ENCODE assay signal across 18 cellular contexts in the genomic region with DNA sequence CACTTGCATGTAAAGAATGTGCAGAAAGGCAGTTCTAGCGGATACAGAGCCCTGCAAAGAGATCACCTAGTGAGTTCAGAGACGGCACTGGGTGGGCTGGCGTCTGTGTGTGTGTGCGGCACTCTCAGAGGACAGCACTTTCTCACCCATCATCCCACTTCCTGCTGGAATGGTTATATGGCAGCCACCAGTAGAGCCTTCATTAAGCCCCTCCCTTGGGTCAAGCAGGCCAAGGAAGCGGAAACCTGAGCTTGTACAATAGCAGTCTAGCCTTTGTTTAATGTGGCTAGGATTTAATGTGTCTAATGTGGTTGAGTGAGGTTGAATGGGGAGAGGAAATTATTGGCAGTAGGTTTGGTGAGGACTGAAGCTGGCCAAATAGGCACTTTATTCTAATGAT.
"Had no signal": no experiment of that assay in that cellular context is flagged by ENCODE, and none has a peak within 500 bp of the region (broad histone marks: within the 10 kb centered on the region; RNA-seq: fewer than 3 reads in every experiment).

No MANE protein-coding gene starts in this region.

- H3K4me3 ChIP-seq: ascending aorta, esophagus squamous epithelium, mucosa of descending colon, prostate gland, right lobe of liver, tibial nerve, vagina had no signal

- H3K27ac ChIP-seq: ascending aorta, esophagus squamous epithelium, prostate gland, right lobe of liver, tibial nerve, vagina had no signal

- H3K27me3 Mint-ChIP-seq: stimulated activated memory B cell treated with anti-CD40 and anti-IgM and Interleukin-4, amounts not matched to agents 10 μg/mL and 1 μg/mL and 100 μg/mL, for 72 hours had no signal

- ATAC-seq: activated naive CD8-positive, alpha-beta T cell treated with anti-CD3 and anti-CD28 coated beads, Interleukin-2, amount 50 U/mL, for 24 hours; left colon; mucosa of descending colon; naive thymus-derived CD8-positive, alpha-beta T cell; stimulated activated memory B cell treated with anti-CD40 and anti-IgM and Interleukin-4, amounts not matched to agents 10 μg/mL and 1 μg/mL and 100 μg/mL, for 72 hours; WTC11 had no signal

- H3K9me3 ChIP-seq: ascending aorta, esophagus squamous epithelium, mucosa of descending colon, prostate gland, right lobe of liver, tibial nerve, vagina had no signal

- H3K36me3 ChIP-seq: ascending aorta, esophagus squamous epithelium, prostate gland, right lobe of liver, tibial nerve, vagina had no signal

- H3K36me3 Mint-ChIP-seq: immature natural killer cell; stimulated activated memory B cell treated with anti-CD40 and anti-IgM and Interleukin-4, amounts not matched to agents 10 μg/mL and 1 μg/mL and 100 μg/mL, for 72 hours; WTC11 had no signal

- H3K27me3 ChIP-seq: ascending aorta, right lobe of liver, tibial nerve, vagina had no signal

- H3K27ac Mint-ChIP-seq: activated naive CD8-positive, alpha-beta T cell treated with anti-CD3 and anti-CD28 coated beads, Interleukin-2, amount 50 U/mL, for 24 hours; immature natural killer cell; naive thymus-derived CD8-positive, alpha-beta T cell; stimulated activated memory B cell treated with anti-CD40 and anti-IgM and Interleukin-4, amounts not matched to agents 10 μg/mL and 1 μg/mL and 100 μg/mL, for 72 hours; WTC11 had no signal

- H3K9me3 Mint-ChIP-seq: stimulated activated memory B cell treated with anti-CD40 and anti-IgM and Interleukin-4, amounts not matched to agents 10 μg/mL and 1 μg/mL and 100 μg/mL, for 72 hours had no signal

- H3K4me1 Mint-ChIP-seq: activated naive CD8-positive, alpha-beta T cell treated with anti-CD3 and anti-CD28 coated beads, Interleukin-2, amount 50 U/mL, for 24 hours; immature natural killer cell; naive thymus-derived CD8-positive, alpha-beta T cell; stimulated activated memory B cell treated with anti-CD40 and anti-IgM and Interleukin-4, amounts not matched to agents 10 μg/mL and 1 μg/mL and 100 μg/mL, for 72 hours had no signal

- DNase-seq: activated CD4-positive, alpha-beta T cell treated with anti-CD3 and anti-CD28 coated beads for 48 hours; activated naive CD4-positive, alpha-beta T cell treated with Interleukin-2 at 50 U/mL for 16 hours; activated naive CD8-positive, alpha-beta T cell treated with anti-CD3 and anti-CD28 coated beads, Interleukin-2, amount 50 U/mL, for 24 hours; esophagus squamous epithelium; foreskin fibroblast; immature natural killer cell; left colon; mammary epithelial cell; mucosa of descending colon; naive thymus-derived CD8-positive, alpha-beta T cell; nucleus accumbens; right lobe of liver had no signal

- H3K4me3 Mint-ChIP-seq: activated naive CD8-positive, alpha-beta T cell treated with anti-CD3 and anti-CD28 coated beads, Interleukin-2, amount 50 U/mL, for 24 hours; immature natural killer cell; naive thymus-derived CD8-positive, alpha-beta T cell; stimulated activated memory B cell treated with anti-CD40 and anti-IgM and Interleukin-4, amounts not matched to agents 10 μg/mL and 1 μg/mL and 100 μg/mL, for 72 hours; WTC11 had no signal

- H3K4me1 ChIP-seq: ascending aorta, esophagus squamous epithelium, prostate gland, right lobe of liver, tibial nerve, vagina had no signal
